22 cellular contexts compared by ENCODE assay signal in genomic region chr14:62158779-62159178, GRCh38.
"Had no signal": no experiment of that assay in that cellular context is flagged by ENCODE, and none has a peak within 500 bp of the region (broad histone marks: within the 10 kb centered on the region; RNA-seq: fewer than 3 reads in every experiment).

No MANE protein-coding gene starts in this region.

- H3K9me3 ChIP-seq: breast epithelium, colonic mucosa had no signal

- H3K27me3 ChIP-seq: breast epithelium, colonic mucosa had no signal

- H3K27ac ChIP-seq: breast epithelium, colonic mucosa, KMS-11, VCaP had no signal

- H3K4me3 ChIP-seq: breast epithelium, colonic mucosa had no signal

- H3K4me1 ChIP-seq: breast epithelium, colonic mucosa had no signal

- H3K36me3 ChIP-seq: breast epithelium, colonic mucosa had no signal

- ATAC-seq: activated T-cell treated with anti-CD3 and anti-CD28 coated beads, Interleukin-2, amount 50 U/mL, for 72 hours; Panc1; Right ventricle myocardium inferior had no signal

- DNase-seq: activated CD4-positive, alpha-beta memory T cell treated with anti-CD3 and anti-CD28 coated beads, Interleukin-2, amount 10 ng/mL, durations not matched to agents 7 days and 5 days; activated CD4-positive, alpha-beta T cell treated with anti-CD3 and anti-CD28 coated beads, Interleukin-2, amount 50 U/mL, for 1 hour; activated CD4-positive, CD25-positive, alpha-beta regulatory T cell; activated CD8-positive, alpha-beta memory T cell treated with anti-CD3 and anti-CD28 coated beads, Interleukin-2, amount 50 U/mL, for 4 hours; activated gamma-delta T cell treated with Interleukin-2 at 50 U/mL for 16 hours; activated naive CD4-positive, alpha-beta T cell treated with anti-CD3 and anti-CD28 coated beads, Interleukin-2, amount 10 ng/mL, durations not matched to agents 7 days and 5 days; activated naive CD8-positive, alpha-beta T cell treated with anti-CD3 and anti-CD28 coated beads for 36 hours; activated T-cell treated with anti-CD3 and anti-CD28 coated beads, Interleukin-2, amount 50 U/mL, for 72 hours; anterior cingulate cortex; caudate nucleus; colonic mucosa; NCI-H1092; NCI-H1694 treated with DMSO at 0.1 percent for 48 hours; NCI-H2029 treated with DMSO at 0.1 percent for 48 hours; NCI-H510A treated with DMSO at 0.1 percent for 48 hours; NCI-H69; RPMI8226 had no signal
